38 cellular contexts compared by ENCODE assay signal in genomic region chr1:28703629-28704028, GRCh38. TPM values are rescaled to one million over a fixed set of nuclear protein-coding genes. Genes with fewer than 3 reads are reported as not detected.
"Had no signal": no experiment of that assay in that cellular context is flagged by ENCODE, and none has a peak within 500 bp of the region (broad histone marks: within the 10 kb centered on the region; RNA-seq: fewer than 3 reads in every experiment).

No MANE protein-coding gene starts in this region.

- H3K27ac Mint-ChIP-seq: activated CD4-positive, alpha-beta memory T cell treated with anti-CD3 and anti-CD28 coated beads, Interleukin-2, amount 10 ng/mL, durations not matched to agents 7 days and 5 days; activated CD4-positive, alpha-beta T cell treated with anti-CD3 and anti-CD28 coated beads for 36 hours; activated CD4-positive, alpha-beta T cell treated with anti-CD3 and anti-CD28 coated beads, Interleukin-2, amount 10 ng/mL, durations not matched to agents 7 days and 5 days; activated CD8-positive, alpha-beta memory T cell treated with anti-CD3 and anti-CD28 coated beads, Interleukin-2, amount 10 ng/mL, durations not matched to agents 7 days and 5 days; activated CD8-positive, alpha-beta T cell treated with anti-CD3 and anti-CD28 coated beads, Interleukin-2, amount 10 ng/mL, durations not matched to agents 7 days and 5 days; activated naive CD4-positive, alpha-beta T cell treated with anti-CD3 and anti-CD28 coated beads for 36 hours; activated naive CD8-positive, alpha-beta T cell treated with anti-CD3 and anti-CD28 coated beads for 36 hours; activated T-cell treated with anti-CD3 and anti-CD28 coated beads, Interleukin-2, amount 50 U/mL, for 24 hours; activated T-helper 2 cell treated with anti-CD3 and anti-CD28 coated beads, Interferon-gamma antibody, Interleukin-2, Interleukin-4, amounts not matched to agents 10 μg/mL and 5 μg/mL and 100 μg/mL, durations not matched to agents 14 hours and 24 hours and 36 hours; T-helper 1 cell treated with Interleukin-12 subunit alpha and Interleukin-12 subunit beta and Interleukin-4 antibody, amounts not matched to agents 30 μg/mL and 1 μg/mL, for 36 hours; T-helper 2 cell treated with Interferon-gamma antibody and Interleukin-4, amounts not matched to agents 5 μg/mL and 100 μg/mL, for 36 hours had no signal

- H3K4me3 ChIP-seq: adrenal gland, body of pancreas, breast epithelium had no signal

- H3K9me3 Mint-ChIP-seq: activated CD4-positive, alpha-beta memory T cell treated with anti-CD3 and anti-CD28 coated beads, Interleukin-2, amount 10 ng/mL, durations not matched to agents 7 days and 5 days; activated CD4-positive, alpha-beta T cell treated with anti-CD3 and anti-CD28 coated beads, Interleukin-2, amount 10 ng/mL, durations not matched to agents 7 days and 5 days; activated naive CD4-positive, alpha-beta T cell treated with anti-CD3 and anti-CD28 coated beads for 36 hours; activated naive CD4-positive, alpha-beta T cell treated with anti-CD3 and anti-CD28 coated beads, Interleukin-2, amount 50 U/mL, for 72 hours; activated naive CD8-positive, alpha-beta T cell treated with anti-CD3 and anti-CD28 coated beads for 36 hours; activated T-cell treated with anti-CD3 and anti-CD28 coated beads, Interleukin-2, amount 50 U/mL, for 24 hours; activated T-helper 2 cell treated with anti-CD3 and anti-CD28 coated beads, Interferon-gamma antibody, Interleukin-2, Interleukin-4, amounts not matched to agents 10 μg/mL and 5 μg/mL and 100 μg/mL, durations not matched to agents 14 hours and 24 hours and 36 hours; T-helper 1 cell treated with Interleukin-12 subunit alpha and Interleukin-12 subunit beta and Interleukin-4 antibody, amounts not matched to agents 30 μg/mL and 1 μg/mL, for 36 hours; T-helper 2 cell treated with Interferon-gamma antibody and Interleukin-4, amounts not matched to agents 5 μg/mL and 100 μg/mL, for 36 hours had no signal

- FAIRE-seq: astrocyte, TTC549 had no signal

- DNase-seq: activated CD4-positive, alpha-beta memory T cell treated with anti-CD3 and anti-CD28 coated beads, Interleukin-2, amount 10 ng/mL, durations not matched to agents 7 days and 5 days; activated CD4-positive, alpha-beta T cell treated with anti-CD3 and anti-CD28 coated beads for 1 hour; activated CD4-positive, alpha-beta T cell treated with anti-CD3 and anti-CD28 coated beads for 36 hours; activated CD4-positive, alpha-beta T cell treated with anti-CD3 and anti-CD28 coated beads for 48 hours; activated CD4-positive, alpha-beta T cell treated with anti-CD3 and anti-CD28 coated beads, Interleukin-2, amount 10 ng/mL, durations not matched to agents 7 days and 5 days; activated CD4-positive, alpha-beta T cell treated with anti-CD3 and anti-CD28 coated beads, Interleukin-2, amount 50 U/mL, for 48 hours; activated CD4-positive, CD25-positive, alpha-beta regulatory T cell; activated CD8-positive, alpha-beta memory T cell treated with anti-CD3 and anti-CD28 coated beads for 24 hours; activated CD8-positive, alpha-beta memory T cell treated with anti-CD3 and anti-CD28 coated beads, Interleukin-2, amount 10 ng/mL, durations not matched to agents 7 days and 5 days; activated CD8-positive, alpha-beta memory T cell treated with anti-CD3 and anti-CD28 coated beads, Interleukin-2, amount 50 U/mL, for 48 hours; activated CD8-positive, alpha-beta T cell treated with anti-CD3 and anti-CD28 coated beads, Interleukin-2, amount 10 ng/mL, durations not matched to agents 7 days and 5 days; activated effector memory CD4-positive, alpha-beta T cell treated with Interleukin-2 at 50 U/mL for 16 hours; activated gamma-delta T cell; activated naive CD4-positive, alpha-beta T cell treated with anti-CD3 and anti-CD28 coated beads for 36 hours; activated naive CD4-positive, alpha-beta T cell treated with anti-CD3 and anti-CD28 coated beads, Interleukin-2, amount 50 U/mL, for 16 hours; activated naive CD8-positive, alpha-beta T cell treated with anti-CD3 and anti-CD28 coated beads for 36 hours; activated T-cell treated with anti-CD3 and anti-CD28 coated beads, Interleukin-2, amount 50 U/mL, for 24 hours; activated T-cell treated with anti-CD3 and anti-CD28 coated beads, Interleukin-2, amount 50 U/mL, for 48 hours; adrenal gland; amniotic stem cell; body of pancreas; brain microvascular endothelial cell; central memory CD4-positive, alpha-beta T cell; T-helper 1 cell; T-helper 2 cell; T-helper 9 cell had no signal

- H3K4me1 ChIP-seq: adrenal gland, body of pancreas, breast epithelium had no signal

- H3K27ac ChIP-seq: adrenal gland, body of pancreas, brain microvascular endothelial cell, breast epithelium, VCaP had no signal

- H3K9me3 ChIP-seq: adrenal gland, body of pancreas, breast epithelium had no signal

- ATAC-seq: activated CD4-positive, alpha-beta T cell treated with anti-CD3 and anti-CD28 coated beads for 36 hours; activated CD4-positive, CD25-positive, alpha-beta regulatory T cell treated with anti-CD3 and anti-CD28 coated beads, Interleukin-2, amount 50 U/mL, for 24 hours; activated CD8-positive, alpha-beta memory T cell treated with anti-CD3 and anti-CD28 coated beads, Interleukin-2, amount 10 ng/mL, durations not matched to agents 7 days and 5 days; activated CD8-positive, alpha-beta T cell treated with anti-CD3 and anti-CD28 coated beads, Interleukin-2, amount 10 ng/mL, durations not matched to agents 7 days and 5 days; activated naive CD4-positive, alpha-beta T cell treated with anti-CD3 and anti-CD28 coated beads, Interleukin-2, amount 50 U/mL, for 72 hours; body of pancreas had no signal

- H3K4me3 Mint-ChIP-seq: activated CD4-positive, alpha-beta memory T cell treated with anti-CD3 and anti-CD28 coated beads, Interleukin-2, amount 10 ng/mL, durations not matched to agents 7 days and 5 days; activated CD4-positive, alpha-beta T cell treated with anti-CD3 and anti-CD28 coated beads for 36 hours; activated CD4-positive, alpha-beta T cell treated with anti-CD3 and anti-CD28 coated beads, Interleukin-2, amount 10 ng/mL, durations not matched to agents 7 days and 5 days; activated CD8-positive, alpha-beta memory T cell treated with anti-CD3 and anti-CD28 coated beads, Interleukin-2, amount 10 ng/mL, durations not matched to agents 7 days and 5 days; activated CD8-positive, alpha-beta T cell treated with anti-CD3 and anti-CD28 coated beads, Interleukin-2, amount 10 ng/mL, durations not matched to agents 7 days and 5 days; activated naive CD4-positive, alpha-beta T cell treated with anti-CD3 and anti-CD28 coated beads for 36 hours; activated naive CD8-positive, alpha-beta T cell treated with anti-CD3 and anti-CD28 coated beads for 36 hours; activated T-cell treated with anti-CD3 and anti-CD28 coated beads, Interleukin-2, amount 50 U/mL, for 24 hours; T-helper 1 cell treated with Interleukin-12 subunit alpha and Interleukin-12 subunit beta and Interleukin-4 antibody, amounts not matched to agents 30 μg/mL and 1 μg/mL, for 36 hours; T-helper 2 cell treated with Interferon-gamma antibody and Interleukin-4, amounts not matched to agents 5 μg/mL and 100 μg/mL, for 36 hours had no signal

- H3K27me3 Mint-ChIP-seq: activated CD4-positive, alpha-beta memory T cell treated with anti-CD3 and anti-CD28 coated beads, Interleukin-2, amount 10 ng/mL, durations not matched to agents 7 days and 5 days; activated CD4-positive, alpha-beta T cell treated with anti-CD3 and anti-CD28 coated beads for 36 hours; activated CD4-positive, alpha-beta T cell treated with anti-CD3 and anti-CD28 coated beads, Interleukin-2, amount 10 ng/mL, durations not matched to agents 7 days and 5 days; activated CD8-positive, alpha-beta memory T cell treated with anti-CD3 and anti-CD28 coated beads, Interleukin-2, amount 10 ng/mL, durations not matched to agents 7 days and 5 days; activated naive CD8-positive, alpha-beta T cell treated with anti-CD3 and anti-CD28 coated beads for 36 hours; activated T-cell treated with anti-CD3 and anti-CD28 coated beads, Interleukin-2, amount 50 U/mL, for 24 hours had no signal

RNA-seq across cellular contexts. Expression of gene RNU11, which starts 55.2 kb away (rescaled TPM):
- total RNA-seq: activated CD4-positive, alpha-beta memory T cell treated with anti-CD3 and anti-CD28 coated beads, Interleukin-2, amount 10 ng/mL, durations not matched to agents 7 days and 5 days; activated CD4-positive, alpha-beta T cell treated with anti-CD3 and anti-CD28 coated beads for 36 hours; activated CD4-positive, alpha-beta T cell treated with anti-CD3 and anti-CD28 coated beads, Interleukin-2, amount 10 ng/mL, durations not matched to agents 7 days and 5 days; activated CD8-positive, alpha-beta memory T cell treated with anti-CD3 and anti-CD28 coated beads, Interleukin-2, amount 10 ng/mL, durations not matched to agents 7 days and 5 days; activated CD8-positive, alpha-beta T cell treated with anti-CD3 and anti-CD28 coated beads, Interleukin-2, amount 10 ng/mL, durations not matched to agents 7 days and 5 days; activated naive CD4-positive, alpha-beta T cell treated with anti-CD3 and anti-CD28 coated beads for 36 hours; activated naive CD4-positive, alpha-beta T cell treated with anti-CD3 and anti-CD28 coated beads, Interleukin-2, amount 50 U/mL, for 72 hours; activated naive CD8-positive, alpha-beta T cell treated with anti-CD3 and anti-CD28 coated beads for 36 hours; activated T-helper 2 cell treated with anti-CD3 and anti-CD28 coated beads, Interferon-gamma antibody, Interleukin-2, Interleukin-4, amounts not matched to agents 10 μg/mL and 5 μg/mL and 100 μg/mL, durations not matched to agents 14 hours and 24 hours and 36 hours; adrenal gland; aorta; astrocyte; body of pancreas; breast epithelium; cardiac septum; cerebellum had no signal
- polyA plus RNA-seq: adrenal gland, aorta had no signal
